ENCODE assay signal across 13 cellular contexts in genomic region chr17:32936157-32936893, GRCh38. TPM values are rescaled to one million over a fixed set of nuclear protein-coding genes. Genes with fewer than 3 reads are reported as not detected.
A peak's percentile ranks its signal among the peaks of the same experiment; 100 is the strongest.
DNase-seq lines count a peak whose midpoint lies in the region; ATAC-seq, FAIRE-seq and TF ChIP-seq lines count a peak whose summit lies in the region.
"Had no signal": no experiment of that assay in that cellular context is flagged by ENCODE, and none has a peak within 500 bp of the region (broad histone marks: within the 10 kb centered on the region; RNA-seq: fewer than 3 reads in every experiment).

No MANE protein-coding gene starts in this region.

- POLR2A ChIA-PET in T-cell (lab: Charles Lee) = no interaction called here

- peak; percentile 42 for FAIRE-seq in HTR-8/SVneo (lab: Jason Lieb, UNC)
- FAIRE-seq: H54 had no signal

- H3K36me3 ChIP-seq in colonic mucosa = peaks cover 6% of the 10 kb centered on the region

- no peak overlapping the region for H3K4me3 ChIP-seq in colonic mucosa
- H3K4me3 ChIP-seq: suprapubic skin had no signal

- peak overlapping the region; percentile 85 for H3K27ac ChIP-seq in angular gyrus (ENCODE audit: low read depth, low read length)
- H3K27ac ChIP-seq in colonic mucosa = no peak overlapping the region

- no peak for TF ChIP-seq CTCF in colonic mucosa (IDR thresholded peaks at IDR 0.05)

- ATAC-seq in sciatic nerve (peak; percentile 40), T-cell (replicated peaks in 1 of 4) (no peak), GM18873 (IDR thresholded peaks at IDR 0.05; ENCODE audit: low FRiP score, unreplicated experiment) (no peak)

- no peak overlapping the region for H3K27ac Mint-ChIP-seq in T-cell

- CTCF ChIA-PET in T-cell (lab: Charles Lee) = interaction anchor here (0.6 to 3.9 kb wide), 8 partner anchors 59 to 473 kb away, joined by 3 to 26 read pairs (median 3); partner anchors contain the start of gene MYO1D (in 1 of the 2)

- no peaks in the 10 kb centered on the region for H3K27me3 ChIP-seq in colonic mucosa
- H3K27me3 ChIP-seq: suprapubic skin had no signal

- intact Hi-C loops in sciatic nerve (cut with DNase I) = no loop called here
- intact Hi-C loops in colonic mucosa (cut with DNase I) = loop anchor here (10.0 kb wide), 1 partner anchor 152 kb away; no protein-coding TSS in a partner anchor

- H3K9ac ChIP-seq in colonic mucosa (ENCODE audit: low read depth in 2 of 2, low read length in 2 of 2) = peak overlapping the region in 1 of 2 donors; percentile 21

- H3K4me1 ChIP-seq in colonic mucosa = no peaks in the 10 kb centered on the region

- DNase-seq in HTR-8/SVneo (ENCODE audit: insufficient read length, low spot score) = no peak
- DNase-seq in islet precursor cell = peak; percentile 55
- DNase-seq in sciatic nerve (ENCODE audit: low spot score) = no peak
- no peak for DNase-seq in T-cell
- no peak for DNase-seq in activated CD4-positive, alpha-beta T cell treated with anti-CD3 and anti-CD28 coated beads for 48 hours
- no peak for DNase-seq in colonic mucosa

- no peaks in the 10 kb centered on the region for H3K36me3 Mint-ChIP-seq in T-cell

- H3K27me3 Mint-ChIP-seq in T-cell = peaks cover 31 to 34% of the 10 kb centered on the region in 2 donors

- no peaks in the 10 kb centered on the region for H3K9me3 ChIP-seq in colonic mucosa
- H3K9me3 ChIP-seq: suprapubic skin had no signal

- H3K9me3 Mint-ChIP-seq in T-cell = no peaks in the 10 kb centered on the region

- no peak overlapping the region for H3K4me3 Mint-ChIP-seq in T-cell

- H3K4me1 Mint-ChIP-seq in T-cell = peaks cover 0 to 6% (median 4%) of the 10 kb centered on the region in 3 donors

RNA-seq across cellular contexts. Expression of gene TMEM98, which starts 8.4 kb away (rescaled TPM):
- total RNA-seq in sciatic nerve = 123 TPM
- total RNA-seq in T-cell = under 1 TPM in 3 of 5 donors, not detected in 2; 0.26 to 0.41 (median 0.36) TPM
- total RNA-seq in colonic mucosa = 100 to 1,000 TPM; 110 to 138 TPM

RNA-seq across cellular contexts. Expression of gene SPACA3, which starts 55.3 kb away (rescaled TPM):
- total RNA-seq in sciatic nerve (1.2 TPM), T-cell (not detected), colonic mucosa (under 1 TPM in 1 of 2 donors, not detected in 1; 0.91 TPM)
- total RNA-seq: mesenteric fat pad, osteocyte, Right ventricle myocardium inferior had no signal

RNA-seq across cellular contexts. Expression of gene MYO1D, which starts 59.4 kb away (rescaled TPM):
- 57.8 TPM for total RNA-seq in sciatic nerve
- total RNA-seq in T-cell = 10 to 100 TPM in 2 of 5 donors, 1 to 10 TPM in 3; 8.3 to 11.1 (median 9.5) TPM
- 100 to 1,000 TPM; 238 to 382 TPM for total RNA-seq in colonic mucosa

Comparison
In these comparisons a context has a peak if more than half of its experiments do, and no peak if none do; other contexts are left out.
1. RNA of gene TMEM98, which starts 8.4 kb away (total RNA-seq): 110 to 138 TPM in colonic mucosa and 123 TPM in sciatic nerve (single experiment); 0.26 to 0.41 TPM in T-cell; every median in the first group is over 10 times any median in the second.